16 cellular contexts compared by ENCODE assay signal in the genomic region with DNA sequence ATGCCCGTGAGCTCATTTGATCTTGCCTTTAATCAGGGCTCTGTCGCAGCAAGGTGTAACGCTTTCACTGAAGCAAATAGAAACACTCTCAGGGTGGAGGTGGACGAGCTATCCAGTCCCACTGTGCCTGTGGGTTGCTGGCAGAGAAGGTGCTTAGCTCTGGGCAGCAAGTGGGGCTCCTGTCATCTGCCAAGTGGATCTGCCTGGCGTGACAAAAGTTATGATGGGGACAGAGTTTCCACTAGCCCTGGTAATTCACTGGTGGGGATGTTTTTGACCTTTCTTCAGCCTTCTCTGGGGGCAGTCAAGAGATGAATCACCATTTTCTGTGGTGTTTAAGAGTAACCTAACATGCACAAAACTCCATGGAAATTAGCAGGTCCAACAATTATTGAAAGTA.
DNase-seq lines count a peak whose midpoint lies in the region; ATAC-seq and TF ChIP-seq lines count a peak whose summit lies in the region.
"Had no signal": no experiment of that assay in that cellular context is flagged by ENCODE, and none has a peak within 500 bp of the region (broad histone marks: within the 10 kb centered on the region; RNA-seq: fewer than 3 reads in every experiment).

No MANE protein-coding gene starts in this region.

- H3K27ac ChIP-seq in coronary artery (peak overlapping the region; percentile 41 to 91), sigmoid colon (peak overlapping the region; percentile 66 to 86 (median 82))
- H3K27ac ChIP-seq: breast epithelium had no signal

- no peak for TF ChIP-seq POLR2A in sigmoid colon (IDR thresholded peaks at IDR 0.05)

- DNase-seq in GM12865 (ENCODE audit: low read depth) (peak; percentile 53), coronary artery (ENCODE audit: low spot score) (no peak), sigmoid colon (no peak), GM03348 (ENCODE audit: low spot score) (no peak), NCI-H748 treated with DMSO at 0.1 percent for 48 hours (lab: John Stamatoyannopoulos, UW) (no peak), NCI-H2171 treated with DMSO at 0.1 percent for 48 hours (lab: John Stamatoyannopoulos, UW) (no peak)
- DNase-seq: activated CD4-positive, alpha-beta T cell treated with anti-CD3 and anti-CD28 coated beads, Interleukin-2, amount 50 U/mL, for 4 hours; activated effector memory CD4-positive, alpha-beta T cell treated with Interleukin-2 at 50 U/mL for 16 hours; foreskin fibroblast; NCI-H1048; NCI-H226 had no signal

- TF ChIP-seq CTCF in GM12865 (IDR thresholded peaks at IDR 0.05; ENCODE audit: insufficient read depth, low read depth, low read length, missing control alignments) (no peak), coronary artery (IDR thresholded peaks at IDR 0.05) (no peak), sigmoid colon (IDR thresholded peaks at IDR 0.05) (no peak)

- peaks cover 0 to 87% (median 80%) of the 10 kb centered on the region in 4 donors for H3K4me1 ChIP-seq in sigmoid colon

- ATAC-seq in HG02870 (IDR thresholded peaks at IDR 0.05; ENCODE audit: unreplicated experiment) (peak; percentile 61), GM21737 (IDR thresholded peaks at IDR 0.05; ENCODE audit: unreplicated experiment) (no peak)
- ATAC-seq: HepG2 had no signal

- H3K4me3 ChIP-seq in GM12865 (ENCODE audit: low read depth, low read length) (no peak overlapping the region), coronary artery (no peak overlapping the region), sigmoid colon (no peak overlapping the region)
- H3K4me3 ChIP-seq: breast epithelium, skin epidermis had no signal

- peaks cover 5 to 34% (median 15%) of the 10 kb centered on the region in 4 donors for H3K36me3 ChIP-seq in sigmoid colon
- H3K36me3 ChIP-seq: breast epithelium had no signal

- intact Hi-C loops in sigmoid colon (cut with DNase I) = loop anchor here (5.0 to 10.0 kb wide), 2 partner anchors 59 to 146 kb away; partner anchors contain the start of gene NIBAN1

- WGBS in sigmoid colon, 2 donors = 90 to 93% methylated on average over 5 of the region's 5 CpGs

- H3K27me3 ChIP-seq in sigmoid colon = no peaks in the 10 kb centered on the region
- H3K27me3 ChIP-seq: breast epithelium had no signal

- no peaks in the 10 kb centered on the region for H3K9me3 ChIP-seq in sigmoid colon
- H3K9me3 ChIP-seq: breast epithelium had no signal

- no peak for TF ChIP-seq EP300 in sigmoid colon (IDR thresholded peaks at IDR 0.05)
